8 cellular contexts compared by ENCODE assay signal in the genomic region with DNA sequence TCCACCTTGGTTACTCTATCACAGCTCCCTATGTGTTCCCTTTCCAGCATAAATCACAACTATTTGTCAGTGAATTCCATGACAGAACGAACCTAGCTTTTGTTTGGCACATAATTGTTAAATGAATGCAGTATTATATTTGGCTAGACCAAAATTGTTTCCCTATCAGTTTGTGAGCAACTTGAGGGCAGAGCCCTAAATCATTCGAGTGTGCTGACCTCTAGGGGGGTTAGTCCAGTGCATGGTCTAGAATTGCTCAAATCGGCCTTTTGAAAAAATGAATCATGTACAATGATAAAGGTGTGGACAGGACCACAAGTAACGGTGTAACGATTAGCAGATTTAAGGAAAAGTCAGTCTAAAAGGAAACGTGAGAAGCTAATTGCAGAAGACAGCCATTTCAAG. TPM values are rescaled to one million over a fixed set of nuclear protein-coding genes. Genes with fewer than 3 reads are reported as not detected.
DNase-seq lines count a peak whose midpoint lies in the region; ATAC-seq and TF ChIP-seq lines count a peak whose summit lies in the region.

No MANE protein-coding gene starts in this region.

- H3K4me3 ChIP-seq in GM23248 (peak overlapping the region; percentile 91), SU-DHL-6 (ENCODE audit: insufficient read depth, low read length, poor library complexity, severe bottlenecking) (peak overlapping the region; percentile 32), fibroblast of the aortic adventitia (ENCODE audit: low read depth, low read length) (peak overlapping the region; percentile 96), gastrocnemius medialis (peak overlapping the region; percentile 64 to 94 (median 84)), brain microvascular endothelial cell (ENCODE audit: low read depth, low read length) (no peak overlapping the region)

- H2AFZ ChIP-seq in GM23248 = peak overlapping the region; percentile 92
- peak overlapping the region; percentile 66 for H2AFZ ChIP-seq in SU-DHL-6 (ENCODE audit: low read depth, low read length, severe bottlenecking)

- DNase-seq in GM23248 = no peak
- DNase-seq in fibroblast of the aortic adventitia (ENCODE audit: low read depth) = no peak
- DNase-seq in gastrocnemius medialis = no peak
- no peak for DNase-seq in brain microvascular endothelial cell
- DNase-seq in foreskin keratinocyte = no peak
- DNase-seq in GM10266 (ENCODE audit: extremely low spot score) = no peak
- DNase-seq in HuH-7.5 (ENCODE audit: low spot score) = no peak

- TF ChIP-seq CTCF in SU-DHL-6 (IDR thresholded peaks at IDR 0.05; ENCODE audit: insufficient read depth, low read length, poor library complexity, severe bottlenecking) (no peak), fibroblast of the aortic adventitia (IDR thresholded peaks at IDR 0.05; ENCODE audit: insufficient read depth, low read length) (no peak), gastrocnemius medialis (IDR thresholded peaks at IDR 0.05 in 4 of 5, conservative IDR thresholded peaks at IDR 0.05 in 1 of 5) (no peak), brain microvascular endothelial cell (IDR thresholded peaks at IDR 0.05; ENCODE audit: low read depth, low read length, missing control alignments) (no peak), foreskin keratinocyte (conservative IDR thresholded peaks at IDR 0.05) (no peak), GM10266 (IDR thresholded peaks at IDR 0.05; ENCODE audit: control insufficient read depth, insufficient read depth, low read depth, missing control alignments) (no peak)

- H3K36me3 ChIP-seq in GM23248 (ENCODE audit: low read depth) (0 out of 2 replicates have a peak, but pooled peaks cover 3% of the 10 kb centered on the region), SU-DHL-6 (ENCODE audit: low read length) (no peaks in the 10 kb centered on the region), gastrocnemius medialis (no peaks in the 10 kb centered on the region), brain microvascular endothelial cell (replicated peaks) (no peaks in the 10 kb centered on the region)

- peak overlapping the region; percentile 59 for H3K4me2 ChIP-seq in GM23248 (ENCODE audit: unreplicated experiment)
- peak overlapping the region; percentile 47 for H3K4me2 ChIP-seq in SU-DHL-6 (ENCODE audit: low read depth, low read length, poor library complexity, severe bottlenecking)

- H3F3A ChIP-seq in GM23248 (ENCODE audit: insufficient read depth) = peaks cover 10% of the 10 kb centered on the region; the same call in 1 of the 2 replicates
- H3F3A ChIP-seq in SU-DHL-6 (ENCODE audit: insufficient read depth) = no peaks in the 10 kb centered on the region

- 52 to 54% methylated on average over 6 of the region's 6 CpGs for WGBS in GM23248 (ENCODE audit: low coverage in 1 of 2, low lambda C conversion rate in 2 of 2, missing lambda C conversion rate in 2 of 2), 2 experiments

- H3K27ac ChIP-seq in GM23248 = peak overlapping the region; percentile 19; the same call in 1 of the 2 replicates
- no peak overlapping the region for H3K27ac ChIP-seq in SU-DHL-6 (ENCODE audit: low read depth, low read length)
- peak overlapping the region; percentile 90 to 96 (median 96) for H3K27ac ChIP-seq in gastrocnemius medialis
- no peak overlapping the region for H3K27ac ChIP-seq in brain microvascular endothelial cell
- H3K27ac ChIP-seq in foreskin keratinocyte = no peak overlapping the region

- no peak for TF ChIP-seq POLR2A in gastrocnemius medialis (IDR thresholded peaks at IDR 0.05)

- peaks cover 6% of the 10 kb centered on the region; the same call in 1 of the 2 replicates for H4K20me1 ChIP-seq in GM23248 (ENCODE audit: insufficient read depth)
- peaks cover 7% of the 10 kb centered on the region; the same call in 1 of the 2 replicates for H4K20me1 ChIP-seq in SU-DHL-6 (ENCODE audit: low read depth, low read length)

- peak in 1 of 2 donors; percentile 2 for ATAC-seq in gastrocnemius medialis
- ATAC-seq in foreskin keratinocyte = no peak

- peaks cover 30% of the 10 kb centered on the region for H3K4me1 ChIP-seq in GM23248 (ENCODE audit: insufficient read depth)
- H3K4me1 ChIP-seq in gastrocnemius medialis = peaks cover 28 to 35% of the 10 kb centered on the region in 2 donors
- H3K4me1 ChIP-seq in foreskin keratinocyte = no peaks in the 10 kb centered on the region

- intact Hi-C loops in gastrocnemius medialis (cut with DNase I; ENCODE audit: low total_unique reads) = loop anchor here (1.0 to 10.0 kb wide), 2 partner anchors 18 to 1968 kb away; no protein-coding TSS in a partner anchor

- in situ Hi-C loops in GM23248 (cut with MboI) = loop anchor here (25.0 kb wide), 1 partner anchor 870 kb away; a partner anchor contains a TSS
- in situ Hi-C loops in gastrocnemius medialis (cut with MboI; ENCODE audit: low sequenced_read_pairs in 4 of 4) = loop anchor here in 1 of 4 donors (25.0 kb wide), 1 partner anchor 320 kb away; a partner anchor contains a TSS
- in situ Hi-C loops in brain microvascular endothelial cell (cut with HindIII; ENCODE audit: low pct_ligation_motif_present, low sequenced_read_pairs) = no loop called here

- H3K9me2 ChIP-seq in GM23248 (ENCODE audit: insufficient read depth) (no peaks in the 10 kb centered on the region), SU-DHL-6 (replicated peaks; ENCODE audit: insufficient read depth, low read length) (no peaks in the 10 kb centered on the region)

- H3K79me2 ChIP-seq in GM23248 (ENCODE audit: insufficient read depth) = peaks cover 44% of the 10 kb centered on the region
- H3K79me2 ChIP-seq in SU-DHL-6 (ENCODE audit: insufficient read depth, low read length) = peaks cover 44% of the 10 kb centered on the region

- 0 out of 2 replicates have a peak overlapping the region, but pooled peaks have one; percentile 7 for H3K9ac ChIP-seq in GM23248
- no peak overlapping the region for H3K9ac ChIP-seq in SU-DHL-6 (ENCODE audit: low read length)

- no peaks in the 10 kb centered on the region for H3K9me3 ChIP-seq in GM23248 (ENCODE audit: low read depth)
- H3K9me3 ChIP-seq in SU-DHL-6 (ENCODE audit: insufficient read depth, low read length) = peaks cover 4% of the 10 kb centered on the region; the same call in 1 of the 2 replicates
- H3K9me3 ChIP-seq in gastrocnemius medialis = no peaks in the 10 kb centered on the region

- H3K27me3 ChIP-seq in GM23248 (replicated peaks; ENCODE audit: insufficient read depth) (no peaks in the 10 kb centered on the region), SU-DHL-6 (ENCODE audit: low read length) (no peaks in the 10 kb centered on the region), gastrocnemius medialis (no peaks in the 10 kb centered on the region), brain microvascular endothelial cell (replicated peaks) (no peaks in the 10 kb centered on the region), foreskin keratinocyte (no peaks in the 10 kb centered on the region)

RNA-seq across cellular contexts. Expression of a gene that starts 0.5 kb away (rescaled TPM):
- 31.7 and 31.8 TPM in 2 replicates for total RNA-seq in GM23248 (2014; rRNA removed; shearing (Covaris generic))
- polyA plus RNA-seq in GM23248 (2016; fragmentation: Nextera tagmentation; extraction: Ambion mirVana) = 61.6 and 64.0 TPM in 2 replicates
- total RNA-seq in fibroblast of the aortic adventitia (ENCODE audit: low replicate concordance) = 16.6 and 26.6 TPM in 2 replicates
- 10 to 100 TPM; 10.2 to 29.2 (median 13.3) TPM for total RNA-seq in gastrocnemius medialis
- 24.8 and 30.3 TPM in 2 replicates for total RNA-seq in foreskin keratinocyte
- 15.8 and 17.1 TPM in 2 replicates for polyA plus RNA-seq in foreskin keratinocyte

Comparison
In these comparisons a context has a peak if more than half of its experiments do, and no peak if none do; other contexts are left out.
1. H3K27ac ChIP-seq: peak in GM23248 (single experiment) and gastrocnemius medialis (4 of 4); none in SU-DHL-6 (single experiment), brain microvascular endothelial cell (single experiment) and foreskin keratinocyte (single experiment).